ENCODE assay signal across 1 cellular context in genomic region chr7:94875221-94875620, GRCh38.
TF ChIP-seq lines count a peak whose summit lies in the region.

No MANE protein-coding gene starts in this region.

TF ChIP-seq in A549, 52 proteins besides CTCF, POLR2A, EP300 and RAD21 (continued from another document):
- TF ChIP-seq, protein P1, sequence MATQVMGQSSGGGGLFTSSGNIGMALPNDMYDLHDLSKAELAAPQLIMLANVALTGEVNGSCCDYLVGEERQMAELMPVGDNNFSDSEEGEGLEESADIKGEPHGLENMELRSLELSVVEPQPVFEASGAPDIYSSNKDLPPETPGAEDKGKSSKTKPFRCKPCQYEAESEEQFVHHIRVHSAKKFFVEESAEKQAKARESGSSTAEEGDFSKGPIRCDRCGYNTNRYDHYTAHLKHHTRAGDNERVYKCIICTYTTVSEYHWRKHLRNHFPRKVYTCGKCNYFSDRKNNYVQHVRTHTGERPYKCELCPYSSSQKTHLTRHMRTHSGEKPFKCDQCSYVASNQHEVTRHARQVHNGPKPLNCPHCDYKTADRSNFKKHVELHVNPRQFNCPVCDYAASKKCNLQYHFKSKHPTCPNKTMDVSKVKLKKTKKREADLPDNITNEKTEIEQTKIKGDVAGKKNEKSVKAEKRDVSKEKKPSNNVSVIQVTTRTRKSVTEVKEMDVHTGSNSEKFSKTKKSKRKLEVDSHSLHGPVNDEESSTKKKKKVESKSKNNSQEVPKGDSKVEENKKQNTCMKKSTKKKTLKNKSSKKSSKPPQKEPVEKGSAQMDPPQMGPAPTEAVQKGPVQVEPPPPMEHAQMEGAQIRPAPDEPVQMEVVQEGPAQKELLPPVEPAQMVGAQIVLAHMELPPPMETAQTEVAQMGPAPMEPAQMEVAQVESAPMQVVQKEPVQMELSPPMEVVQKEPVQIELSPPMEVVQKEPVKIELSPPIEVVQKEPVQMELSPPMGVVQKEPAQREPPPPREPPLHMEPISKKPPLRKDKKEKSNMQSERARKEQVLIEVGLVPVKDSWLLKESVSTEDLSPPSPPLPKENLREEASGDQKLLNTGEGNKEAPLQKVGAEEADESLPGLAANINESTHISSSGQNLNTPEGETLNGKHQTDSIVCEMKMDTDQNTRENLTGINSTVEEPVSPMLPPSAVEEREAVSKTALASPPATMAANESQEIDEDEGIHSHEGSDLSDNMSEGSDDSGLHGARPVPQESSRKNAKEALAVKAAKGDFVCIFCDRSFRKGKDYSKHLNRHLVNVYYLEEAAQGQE (IDR thresholded peaks at IDR 0.05), result no peak
- no peak for TF ChIP-seq SREBF2 (IDR thresholded peaks at IDR 0.05)
- no peak for TF ChIP-seq RCOR1 (IDR thresholded peaks at IDR 0.05; ENCODE audit: low read depth, low read length)
- no peak for TF ChIP-seq KDM5A (IDR thresholded peaks at IDR 0.05)
- TF ChIP-seq ZFP36 (IDR thresholded peaks at IDR 0.05; ENCODE audit: borderline replicate concordance, partially characterized antibody), result no peak
- TF ChIP-seq EHF (CRISPR knock-in tag; IDR thresholded peaks at IDR 0.05), result no peak
- no peak for TF ChIP-seq BHLHE40 (IDR thresholded peaks at IDR 0.05; ENCODE audit: low read depth, low read length)
- TF ChIP-seq FOXS1 (CRISPR knock-in tag; IDR thresholded peaks at IDR 0.05), result no peak
- no peak for TF ChIP-seq KDM1A (IDR thresholded peaks at IDR 0.05; ENCODE audit: low read depth)
- no peak for TF ChIP-seq JUNB (IDR thresholded peaks at IDR 0.05)
- no peak for TF ChIP-seq RARB (CRISPR knock-in tag; IDR thresholded peaks at IDR 0.05)
- no peak for TF ChIP-seq GATA3 (IDR thresholded peaks at IDR 0.05; ENCODE audit: borderline replicate concordance)
- TF ChIP-seq USF2 (IDR thresholded peaks at IDR 0.05), result no peak
- TF ChIP-seq MAZ (IDR thresholded peaks at IDR 0.05; ENCODE audit: borderline replicate concordance, low read depth, low read length), result no peak
- TF ChIP-seq, protein P2, sequence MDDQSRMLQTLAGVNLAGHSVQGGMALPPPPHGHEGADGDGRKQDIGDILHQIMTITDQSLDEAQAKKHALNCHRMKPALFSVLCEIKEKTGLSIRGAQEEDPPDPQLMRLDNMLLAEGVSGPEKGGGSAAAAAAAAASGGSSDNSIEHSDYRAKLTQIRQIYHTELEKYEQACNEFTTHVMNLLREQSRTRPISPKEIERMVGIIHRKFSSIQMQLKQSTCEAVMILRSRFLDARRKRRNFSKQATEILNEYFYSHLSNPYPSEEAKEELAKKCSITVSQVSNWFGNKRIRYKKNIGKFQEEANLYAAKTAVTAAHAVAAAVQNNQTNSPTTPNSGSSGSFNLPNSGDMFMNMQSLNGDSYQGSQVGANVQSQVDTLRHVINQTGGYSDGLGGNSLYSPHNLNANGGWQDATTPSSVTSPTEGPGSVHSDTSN (IDR thresholded peaks at IDR 0.05), result no peak
- no peak for TF ChIP-seq RNF2 (IDR thresholded peaks at IDR 0.05; ENCODE audit: borderline replicate concordance, low read depth)
- no peak for TF ChIP-seq FOSL2 (IDR thresholded peaks at IDR 0.05)
- no peak for TF ChIP-seq FOSL2 (CRISPR knock-in tag; IDR thresholded peaks at IDR 0.05)
